ENCODE assay signal across 2 cellular contexts in genomic region chr11:66683877-66684276, GRCh38.
TF ChIP-seq lines count a peak whose summit lies in the region.

No MANE protein-coding gene starts in this region.

TF ChIP-seq in GM23338, 12 proteins besides CTCF, POLR2A, EP300 and RAD21:
- TF ChIP-seq NANOG (IDR thresholded peaks at IDR 0.05; ENCODE audit: borderline replicate concordance) (no peak), EZH2 (IDR thresholded peaks at IDR 0.05; ENCODE audit: low read depth, unreplicated experiment) (no peak), ETS1 (IDR thresholded peaks at IDR 0.05) (no peak), REST (IDR thresholded peaks at IDR 0.05; ENCODE audit: unreplicated experiment) (no peak), CREB1 (CRISPR knock-in tag; IDR thresholded peaks at IDR 0.05; ENCODE audit: low read depth) (no peak), ZNF331 (CRISPR knock-in tag; IDR thresholded peaks at IDR 0.05; ENCODE audit: low read depth) (no peak), POLR2AphosphoS5 (IDR thresholded peaks at IDR 0.05; ENCODE audit: low read depth) (no peak), ZNF462 (CRISPR knock-in tag; IDR thresholded peaks at IDR 0.05) (no peak), JUNB (IDR thresholded peaks at IDR 0.05; ENCODE audit: unreplicated experiment) (no peak), EZH2phosphoT487 (IDR thresholded peaks at IDR 0.05; ENCODE audit: unreplicated experiment) (no peak), STAT1 (IDR thresholded peaks at IDR 0.05; ENCODE audit: unreplicated experiment) (no peak), ZNF114 (CRISPR knock-in tag; IDR thresholded peaks at IDR 0.05) (no peak)

TF ChIP-seq in K562, 482 proteins besides CTCF, POLR2A, EP300 and RAD21:
- TF ChIP-seq SPI1 (IDR thresholded peaks at IDR 0.05; ENCODE audit: borderline replicate concordance, low read depth, low read length) (no peak), HNRNPH1 (optimal IDR thresholded peaks at IDR 0.05; ENCODE audit: low read depth, low read length) (no peak), TRIM24 (IDR thresholded peaks at IDR 0.05) (no peak), UBTF (IDR thresholded peaks at IDR 0.05; ENCODE audit: borderline replicate concordance in 1 of 2, low read depth in 2 of 2, low read length in 2 of 2) (no peak), CBFB (CRISPR knock-in tag; IDR thresholded peaks at IDR 0.05) (no peak), TSHZ1 (CRISPR knock-in tag; IDR thresholded peaks at IDR 0.05) (no peak), PATZ1 (CRISPR knock-in tag; IDR thresholded peaks at IDR 0.05; ENCODE audit: borderline replicate concordance) (no peak), NELFE (IDR thresholded peaks at IDR 0.05; ENCODE audit: insufficient read depth, insufficient read length) (no peak)
TF ChIP-seq in K562: peak in this region for 0.
